In the genomic region with DNA sequence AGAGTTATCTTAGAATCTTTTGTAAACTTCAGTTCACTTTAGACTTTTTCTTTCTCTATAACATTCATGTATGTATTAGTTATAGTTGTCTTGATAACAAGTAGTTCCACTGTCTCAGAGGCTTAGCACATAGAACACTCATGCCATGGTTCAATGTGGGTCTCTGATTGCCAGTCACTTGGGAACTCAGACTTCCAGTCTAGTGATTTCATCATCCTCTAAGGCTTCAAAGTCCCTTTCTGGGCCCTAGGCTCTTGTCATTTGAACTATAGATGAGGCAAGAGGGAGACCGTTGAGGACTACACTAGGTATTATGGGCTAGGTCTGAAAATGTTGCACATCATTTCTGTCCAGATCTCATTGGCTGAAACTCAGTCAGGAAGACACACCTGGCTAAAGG, we compare ENCODE assay signal across 21 cellular contexts.
"Had no signal": no experiment of that assay in that cellular context is flagged by ENCODE, and none has a peak within 500 bp of the region (broad histone marks: within the 10 kb centered on the region; RNA-seq: fewer than 3 reads in every experiment).

No MANE protein-coding gene starts in this region.

- H3K9me3 ChIP-seq: esophagus squamous epithelium, gastrocnemius medialis, thoracic aorta, upper lobe of left lung had no signal

- ATAC-seq: activated CD4-positive, CD25-positive, alpha-beta regulatory T cell treated with anti-CD3 and anti-CD28 coated beads, Interleukin-2, amount 50 U/mL, for 24 hours; activated CD8-positive, alpha-beta T cell treated with anti-CD3 and anti-CD28 coated beads for 36 hours; activated naive CD8-positive, alpha-beta T cell treated with anti-CD3 and anti-CD28 coated beads, Interleukin-2, amount 50 U/mL, for 24 hours; gastrocnemius medialis; left ventricle myocardium superior; sciatic nerve; stimulated activated naive B cell treated with anti-CD40 and anti-IgM and Interleukin-4, amounts not matched to agents 10 μg/mL and 1 μg/mL and 100 μg/mL, for 72 hours had no signal

- H3K4me2 ChIP-seq: smooth muscle cell had no signal

- H3K27ac ChIP-seq: coronary artery, esophagus squamous epithelium, gastrocnemius medialis, parathyroid adenoma, thoracic aorta, upper lobe of left lung had no signal

- H3K9ac ChIP-seq: parathyroid adenoma had no signal

- H3K4me3 ChIP-seq: coronary artery, esophagus squamous epithelium, gastrocnemius medialis, smooth muscle cell, thoracic aorta, upper lobe of left lung had no signal

- H2AFZ ChIP-seq: parathyroid adenoma had no signal

- H3K4me1 ChIP-seq: esophagus squamous epithelium, gastrocnemius medialis, parathyroid adenoma, upper lobe of left lung had no signal

- H3K79me2 ChIP-seq: parathyroid adenoma had no signal

- H3K27me3 ChIP-seq: upper lobe of left lung had no signal

- H3K36me3 ChIP-seq: esophagus squamous epithelium, gastrocnemius medialis, thoracic aorta, upper lobe of left lung had no signal

- DNase-seq: activated CD4-positive, alpha-beta T cell treated with anti-CD3 and anti-CD28 coated beads, Interleukin-2, amount 10 ng/mL, durations not matched to agents 24 days and 14 days; activated CD8-positive, alpha-beta T cell treated with anti-CD3 and anti-CD28 coated beads for 36 hours; activated gamma-delta T cell; activated naive CD4-positive, alpha-beta T cell treated with anti-CD3 and anti-CD28 coated beads, Interleukin-2, amount 50 U/mL, for 16 hours; activated naive CD8-positive, alpha-beta T cell treated with anti-CD3 and anti-CD28 coated beads, Interleukin-2, amount 50 U/mL, for 24 hours; cerebellar nuclear complex; esophagus squamous epithelium; gastrocnemius medialis; hypothalamus; left ventricle myocardium superior; nephron progenitor cell; stimulated activated CD4-positive, alpha-beta T cell treated with anti-CD3 and anti-CD28 coated beads, Interleukin-2, amount 100 ng/mL, for 48 hours; stimulated activated CD8-positive, alpha-beta memory T cell treated with anti-CD3 and anti-CD28 coated beads, Interleukin-4, amount 100 ng/mL, for 48 hours; stimulated activated naive B cell treated with anti-CD40 and anti-IgM and Interleukin-4, amounts not matched to agents 10 μg/mL and 1 μg/mL and 100 μg/mL, for 72 hours; upper lobe of left lung had no signal
